18 cellular contexts compared by ENCODE assay signal in genomic region chr6:162871966-162872365, GRCh38.
"Had no signal": no experiment of that assay in that cellular context is flagged by ENCODE, and none has a peak within 500 bp of the region (broad histone marks: within the 10 kb centered on the region; RNA-seq: fewer than 3 reads in every experiment).

No MANE protein-coding gene starts in this region.

- DNase-seq: KBM-7, MV-4-11, NCI-H1048, NCI-H1105, NCI-H1417 treated with DMSO at 0.1 percent for 48 hours, NCI-H146, NCI-H1694 treated with DMSO at 0.1 percent for 48 hours, NCI-H1930, NCI-H2081, NCI-H2107, NCI-H226, NCI-H446, NCI-H510A, NCI-H524 treated with DMSO at 0.1 percent for 48 hours, NCI-H69, NCI-H774, PC-3, SHP77 had no signal
